In genomic region chr1:203048555-203049051, GRCh38 we compare ENCODE assay signal across 13 cellular contexts. TPM values are rescaled to one million over a fixed set of nuclear protein-coding genes. Genes with fewer than 3 reads are reported as not detected.
DNase-seq lines count a peak whose midpoint lies in the region; ATAC-seq and TF ChIP-seq lines count a peak whose summit lies in the region.
"Had no signal": no experiment of that assay in that cellular context is flagged by ENCODE, and none has a peak within 500 bp of the region (broad histone marks: within the 10 kb centered on the region; RNA-seq: fewer than 3 reads in every experiment).

No MANE protein-coding gene starts in this region.

- DNase-seq in Calu3 (peak; percentile 48), HT-29 (ENCODE audit: low spot score) (peak; percentile 39), astrocyte of the hippocampus (ENCODE audit: low read depth, low spot score) (peak; percentile 36), left kidney (ENCODE audit: low read depth, low spot score) (peak; percentile 87), natural killer cell (no peak)
- DNase-seq in activated T-helper 2 cell treated with anti-CD3 and anti-CD28 coated beads, Interferon-gamma antibody, Interleukin-2, Interleukin-4, amounts not matched to agents 10 μg/mL and 5 μg/mL and 100 μg/mL, durations not matched to agents 14 hours and 24 hours and 36 hours (ENCODE audit: low spot score): no peak
- DNase-seq: heart right ventricle had no signal

- H3K4me3 Mint-ChIP-seq in Calu3 (ENCODE audit: low read depth, unreplicated experiment) (no peak overlapping the region), natural killer cell (no peak overlapping the region)
- no peak overlapping the region for H3K4me3 Mint-ChIP-seq in activated T-helper 2 cell treated with anti-CD3 and anti-CD28 coated beads, Interferon-gamma antibody, Interleukin-2, Interleukin-4, amounts not matched to agents 10 μg/mL and 5 μg/mL and 100 μg/mL, durations not matched to agents 14 hours and 24 hours and 36 hours (ENCODE audit: low read depth)
- H3K4me3 Mint-ChIP-seq: activated T-helper 17 cell treated with anti-CD3 and anti-CD28 coated beads, Interleukin-2, amount 50 U/mL, for 72 hours; T-helper 1 cell treated with Interleukin-12 subunit alpha and Interleukin-12 subunit beta and Interleukin-4 antibody, amounts not matched to agents 30 μg/mL and 1 μg/mL, for 36 hours had no signal

- H3K27me3 Mint-ChIP-seq in Calu3 (ENCODE audit: unreplicated experiment): peaks cover 94% of the 10 kb centered on the region
- no peaks in the 10 kb centered on the region for H3K27me3 Mint-ChIP-seq in activated T-helper 2 cell treated with anti-CD3 and anti-CD28 coated beads, Interferon-gamma antibody, Interleukin-2, Interleukin-4, amounts not matched to agents 10 μg/mL and 5 μg/mL and 100 μg/mL, durations not matched to agents 14 hours and 24 hours and 36 hours (ENCODE audit: low read depth)
- H3K27me3 Mint-ChIP-seq in natural killer cell (ENCODE audit: low read depth in 2 of 2): peaks cover 23 to 33% of the 10 kb centered on the region in 2 donors

- no peak for ATAC-seq in HG02973 (IDR thresholded peaks at IDR 0.05; ENCODE audit: unreplicated experiment)
- ATAC-seq in natural killer cell: no peak
- ATAC-seq in HG03045 (IDR thresholded peaks at IDR 0.05; ENCODE audit: unreplicated experiment): no peak
- ATAC-seq: activated T-helper 17 cell treated with anti-CD3 and anti-CD28 coated beads, Interleukin-2, amount 50 U/mL, for 72 hours had no signal

- no peak for TF ChIP-seq CTCF in Calu3 (IDR thresholded peaks at IDR 0.05; ENCODE audit: unreplicated experiment)
- no peak for TF ChIP-seq CTCF in natural killer cell (IDR thresholded peaks at IDR 0.05)

- peaks cover 8% of the 10 kb centered on the region for H3K4me1 Mint-ChIP-seq in Calu3 (ENCODE audit: low read depth, unreplicated experiment)
- peaks cover 2% of the 10 kb centered on the region for H3K4me1 Mint-ChIP-seq in activated T-helper 2 cell treated with anti-CD3 and anti-CD28 coated beads, Interferon-gamma antibody, Interleukin-2, Interleukin-4, amounts not matched to agents 10 μg/mL and 5 μg/mL and 100 μg/mL, durations not matched to agents 14 hours and 24 hours and 36 hours (ENCODE audit: low read depth)
- no peaks in the 10 kb centered on the region for H3K4me1 Mint-ChIP-seq in natural killer cell

- BruUV-seq in Calu3 (replicated peaks; lab: Mats Ljungman, UMichigan): no TSS peak

- CTCF ChIA-PET in Calu3 (lab: Charles Lee): interaction anchor here (0.7 kb wide), 2 partner anchors 688 to 1966 kb away, joined by 3 to 6 read pairs; no protein-coding TSS in a partner anchor

- H3K27ac Mint-ChIP-seq in Calu3 (ENCODE audit: unreplicated experiment): no peak overlapping the region
- H3K27ac Mint-ChIP-seq in activated T-helper 2 cell treated with anti-CD3 and anti-CD28 coated beads, Interferon-gamma antibody, Interleukin-2, Interleukin-4, amounts not matched to agents 10 μg/mL and 5 μg/mL and 100 μg/mL, durations not matched to agents 14 hours and 24 hours and 36 hours: no peak overlapping the region
- H3K27ac Mint-ChIP-seq in natural killer cell: no peak overlapping the region
- H3K27ac Mint-ChIP-seq: T-helper 1 cell treated with Interleukin-12 subunit alpha and Interleukin-12 subunit beta and Interleukin-4 antibody, amounts not matched to agents 30 μg/mL and 1 μg/mL, for 36 hours had no signal

- H3K9me3 Mint-ChIP-seq in Calu3 (ENCODE audit: low read depth, unreplicated experiment): no peaks in the 10 kb centered on the region
- H3K9me3 Mint-ChIP-seq in activated T-helper 2 cell treated with anti-CD3 and anti-CD28 coated beads, Interferon-gamma antibody, Interleukin-2, Interleukin-4, amounts not matched to agents 10 μg/mL and 5 μg/mL and 100 μg/mL, durations not matched to agents 14 hours and 24 hours and 36 hours: no peaks in the 10 kb centered on the region
- no peaks in the 10 kb centered on the region for H3K9me3 Mint-ChIP-seq in natural killer cell
- H3K9me3 Mint-ChIP-seq: activated T-helper 17 cell treated with anti-CD3 and anti-CD28 coated beads, Interleukin-2, amount 50 U/mL, for 72 hours; T-helper 1 cell treated with Interleukin-12 subunit alpha and Interleukin-12 subunit beta and Interleukin-4 antibody, amounts not matched to agents 30 μg/mL and 1 μg/mL, for 36 hours had no signal

- intact Hi-C loops in Calu3 (cut with micrococcal nuclease; ENCODE audit: unreplicated experiment): no loop called here
- intact Hi-C loops in activated T-helper 2 cell treated with anti-CD3 and anti-CD28 coated beads, Interferon-gamma antibody, Interleukin-2, Interleukin-4, amounts not matched to agents 10 μg/mL and 5 μg/mL and 100 μg/mL, durations not matched to agents 14 hours and 24 hours and 36 hours (cut with micrococcal nuclease): no loop called here
- intact Hi-C loops in natural killer cell (cut with micrococcal nuclease): no loop called here

- H3K36me3 Mint-ChIP-seq in Calu3 (ENCODE audit: insufficient read depth, unreplicated experiment) (no peaks in the 10 kb centered on the region), natural killer cell (no peaks in the 10 kb centered on the region)
- H3K36me3 Mint-ChIP-seq in activated T-helper 2 cell treated with anti-CD3 and anti-CD28 coated beads, Interferon-gamma antibody, Interleukin-2, Interleukin-4, amounts not matched to agents 10 μg/mL and 5 μg/mL and 100 μg/mL, durations not matched to agents 14 hours and 24 hours and 36 hours (ENCODE audit: low read depth): peaks cover 4% of the 10 kb centered on the region

RNA-seq across cellular contexts. Expression of gene PPFIA4, which starts 22.3 kb away (rescaled TPM):
- total RNA-seq in Calu3 (2022) (0.12 and 0.83 TPM in 2 replicates), natural killer cell (under 1 TPM; 0.18 to 0.88 (median 0.33) TPM)
- 0.08 and 0.16 TPM in 2 replicates for total RNA-seq in HT-29 (2014; rRNA removed; shearing (Covaris generic))
- 33.4 and 35.1 TPM in 2 replicates for total RNA-seq in activated T-helper 2 cell treated with anti-CD3 and anti-CD28 coated beads, Interferon-gamma antibody, Interleukin-2, Interleukin-4, amounts not matched to agents 10 μg/mL and 5 μg/mL and 100 μg/mL, durations not matched to agents 14 hours and 24 hours and 36 hours

RNA-seq across cellular contexts. Expression of gene MYOG, which starts 37.2 kb away (rescaled TPM):
- total RNA-seq in Calu3 (2022) (not detected in 2 replicates), natural killer cell (not detected)
- total RNA-seq in HT-29 (2014; rRNA removed; shearing (Covaris generic)): not detected in 2 replicates
- not detected in 2 replicates for total RNA-seq in activated T-helper 2 cell treated with anti-CD3 and anti-CD28 coated beads, Interferon-gamma antibody, Interleukin-2, Interleukin-4, amounts not matched to agents 10 μg/mL and 5 μg/mL and 100 μg/mL, durations not matched to agents 14 hours and 24 hours and 36 hours
- total RNA-seq: activated T-helper 17 cell treated with anti-CD3 and anti-CD28 coated beads, Interleukin-2, amount 50 U/mL, for 72 hours; endothelial cell of umbilical vein; heart right ventricle; mononuclear cell had no signal

RNA-seq across cellular contexts. Expression of gene TMEM183A, which starts 41.4 kb away (rescaled TPM):
- total RNA-seq in Calu3 (2022) (77.7 and 84.4 TPM in 2 replicates), natural killer cell (100 to 1,000 TPM; 127 to 147 (median 143) TPM)
- total RNA-seq in HT-29 (2014; rRNA removed; shearing (Covaris generic)): 92.5 and 94.2 TPM in 2 replicates
- 74.7 and 75.8 TPM in 2 replicates for total RNA-seq in activated T-helper 2 cell treated with anti-CD3 and anti-CD28 coated beads, Interferon-gamma antibody, Interleukin-2, Interleukin-4, amounts not matched to agents 10 μg/mL and 5 μg/mL and 100 μg/mL, durations not matched to agents 14 hours and 24 hours and 36 hours

Comparison
In these comparisons a context has a peak if more than half of its experiments do, and no peak if none do; other contexts are left out.
1. DNase-seq: peak in Calu3 (single experiment), HT-29 (single experiment), astrocyte of the hippocampus (single experiment) and left kidney (single experiment); none in activated T-helper 2 cell treated with anti-CD3 and anti-CD28 coated beads, Interferon-gamma antibody, Interleukin-2, Interleukin-4, amounts not matched to agents 10 μg/mL and 5 μg/mL and 100 μg/mL, durations not matched to agents 14 hours and 24 hours and 36 hours (single experiment) and natural killer cell (single experiment).
2. RNA of gene PPFIA4, which starts 22.3 kb away (total RNA-seq): 33.4 to 35.1 TPM in activated T-helper 2 cell treated with anti-CD3 and anti-CD28 coated beads, Interferon-gamma antibody, Interleukin-2, Interleukin-4, amounts not matched to agents 10 μg/mL and 5 μg/mL and 100 μg/mL, durations not matched to agents 14 hours and 24 hours and 36 hours; 0.12 to 0.83 TPM in Calu3, 0.18 to 0.88 TPM in natural killer cell and 0.08 to 0.16 TPM in HT-29; every median in the first group is over 10 times any median in the second.